1 cellular context compared by ENCODE assay signal in the genomic region with DNA sequence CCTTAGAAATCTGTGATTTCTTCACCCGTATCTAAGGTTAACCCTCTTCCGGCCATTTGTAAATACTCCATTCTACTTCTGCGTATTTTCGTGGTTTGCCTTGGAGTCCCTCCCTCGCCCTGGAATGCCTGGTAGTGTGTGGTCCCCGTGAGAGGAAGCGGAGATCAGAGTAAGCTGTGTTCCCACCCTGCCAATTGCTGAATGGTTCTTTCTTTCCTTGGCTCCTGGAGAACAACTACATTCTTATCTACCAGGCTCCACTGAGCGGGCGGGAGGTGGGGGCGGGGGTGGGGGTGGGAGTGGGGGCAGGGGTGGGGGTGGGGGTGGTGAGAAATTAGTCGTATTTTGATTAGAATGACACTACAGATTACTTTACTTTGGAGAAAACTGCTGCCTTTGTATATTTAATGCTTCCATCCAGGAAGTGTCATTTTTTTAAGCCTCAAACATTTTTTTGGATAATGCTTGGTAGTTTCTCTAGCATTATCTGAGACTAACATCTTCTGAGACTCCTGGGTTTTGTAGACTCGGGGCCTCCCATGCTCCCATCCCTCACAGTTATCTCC.
TF ChIP-seq lines count a peak whose summit lies in the region.

No MANE protein-coding gene starts in this region.

TF ChIP-seq in HepG2, 621 proteins besides CTCF, POLR2A, EP300 and RAD21:
- peak; percentile 56 for TF ChIP-seq TEAD3 (CRISPR knock-in tag; optimal IDR thresholded peaks at IDR 0.05; ENCODE audit: borderline replicate concordance)
- TF ChIP-seq TCF7 (IDR thresholded peaks at IDR 0.05; ENCODE audit: low read depth), result peak; percentile 28; the same call in 1 of the 2 replicates
- TF ChIP-seq, protein P1, sequence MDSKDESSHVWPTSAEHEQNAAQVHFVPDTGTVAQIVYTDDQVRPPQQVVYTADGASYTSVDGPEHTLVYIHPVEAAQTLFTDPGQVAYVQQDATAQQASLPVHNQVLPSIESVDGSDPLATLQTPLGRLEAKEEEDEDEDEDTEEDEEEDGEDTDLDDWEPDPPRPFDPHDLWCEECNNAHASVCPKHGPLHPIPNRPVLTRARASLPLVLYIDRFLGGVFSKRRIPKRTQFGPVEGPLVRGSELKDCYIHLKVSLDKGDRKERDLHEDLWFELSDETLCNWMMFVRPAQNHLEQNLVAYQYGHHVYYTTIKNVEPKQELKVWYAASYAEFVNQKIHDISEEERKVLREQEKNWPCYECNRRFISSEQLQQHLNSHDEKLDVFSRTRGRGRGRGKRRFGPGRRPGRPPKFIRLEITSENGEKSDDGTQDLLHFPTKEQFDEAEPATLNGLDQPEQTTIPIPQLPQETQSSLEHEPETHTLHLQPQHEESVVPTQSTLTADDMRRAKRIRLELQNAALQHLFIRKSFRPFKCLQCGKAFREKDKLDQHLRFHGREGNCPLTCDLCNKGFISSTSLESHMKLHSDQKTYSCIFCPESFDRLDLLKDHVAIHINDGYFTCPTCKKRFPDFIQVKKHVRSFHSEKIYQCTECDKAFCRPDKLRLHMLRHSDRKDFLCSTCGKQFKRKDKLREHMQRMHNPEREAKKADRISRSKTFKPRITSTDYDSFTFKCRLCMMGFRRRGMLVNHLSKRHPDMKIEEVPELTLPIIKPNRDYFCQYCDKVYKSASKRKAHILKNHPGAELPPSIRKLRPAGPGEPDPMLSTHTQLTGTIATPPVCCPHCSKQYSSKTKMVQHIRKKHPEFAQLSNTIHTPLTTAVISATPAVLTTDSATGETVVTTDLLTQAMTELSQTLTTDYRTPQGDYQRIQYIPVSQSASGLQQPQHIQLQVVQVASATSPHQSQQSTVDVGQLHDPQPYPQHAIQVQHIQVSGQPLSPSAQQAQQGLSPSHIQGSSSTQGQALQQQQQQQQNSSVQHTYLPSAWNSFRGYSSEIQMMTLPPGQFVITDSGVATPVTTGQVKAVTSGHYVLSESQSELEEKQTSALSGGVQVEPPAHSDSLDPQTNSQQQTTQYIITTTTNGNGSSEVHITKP (CRISPR knock-in tag; IDR thresholded peaks at IDR 0.05; ENCODE audit: low read depth), result peak; percentile 48; the same call in 1 of the 2 replicates
- TF ChIP-seq HNRNPK (IDR thresholded peaks at IDR 0.05; ENCODE audit: low read depth, low read length, poor library complexity, severe bottlenecking), result peak; percentile 94
- TF ChIP-seq HOXA3 (CRISPR knock-in tag; IDR thresholded peaks at IDR 0.05), result peak; percentile 7; the same call in 1 of the 2 replicates
- TF ChIP-seq, protein P2, sequence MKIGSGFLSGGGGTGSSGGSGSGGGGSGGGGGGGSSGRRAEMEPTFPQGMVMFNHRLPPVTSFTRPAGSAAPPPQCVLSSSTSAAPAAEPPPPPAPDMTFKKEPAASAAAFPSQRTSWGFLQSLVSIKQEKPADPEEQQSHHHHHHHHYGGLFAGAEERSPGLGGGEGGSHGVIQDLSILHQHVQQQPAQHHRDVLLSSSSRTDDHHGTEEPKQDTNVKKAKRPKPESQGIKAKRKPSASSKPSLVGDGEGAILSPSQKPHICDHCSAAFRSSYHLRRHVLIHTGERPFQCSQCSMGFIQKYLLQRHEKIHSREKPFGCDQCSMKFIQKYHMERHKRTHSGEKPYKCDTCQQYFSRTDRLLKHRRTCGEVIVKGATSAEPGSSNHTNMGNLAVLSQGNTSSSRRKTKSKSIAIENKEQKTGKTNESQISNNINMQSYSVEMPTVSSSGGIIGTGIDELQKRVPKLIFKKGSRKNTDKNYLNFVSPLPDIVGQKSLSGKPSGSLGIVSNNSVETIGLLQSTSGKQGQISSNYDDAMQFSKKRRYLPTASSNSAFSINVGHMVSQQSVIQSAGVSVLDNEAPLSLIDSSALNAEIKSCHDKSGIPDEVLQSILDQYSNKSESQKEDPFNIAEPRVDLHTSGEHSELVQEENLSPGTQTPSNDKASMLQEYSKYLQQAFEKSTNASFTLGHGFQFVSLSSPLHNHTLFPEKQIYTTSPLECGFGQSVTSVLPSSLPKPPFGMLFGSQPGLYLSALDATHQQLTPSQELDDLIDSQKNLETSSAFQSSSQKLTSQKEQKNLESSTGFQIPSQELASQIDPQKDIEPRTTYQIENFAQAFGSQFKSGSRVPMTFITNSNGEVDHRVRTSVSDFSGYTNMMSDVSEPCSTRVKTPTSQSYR (CRISPR knock-in tag; IDR thresholded peaks at IDR 0.05; ENCODE audit: borderline replicate concordance), result peak; percentile 29; the same call in 1 of the 2 replicates
- TF ChIP-seq CHD2 (IDR thresholded peaks at IDR 0.05; ENCODE audit: low read depth, low read length), result no peak
- TF ChIP-seq JUND (CRISPR knock-in tag; IDR thresholded peaks at IDR 0.05), result no peak
- peak; percentile 31; the same call in 1 of the 2 replicates for TF ChIP-seq ETV5 (CRISPR knock-in tag; IDR thresholded peaks at IDR 0.05; ENCODE audit: borderline replicate concordance)
- 0 out of 2 replicates have a peak, but pooled peaks have one; percentile 9 for TF ChIP-seq FOXA3 (CRISPR knock-in tag; IDR thresholded peaks at IDR 0.05)
- TF ChIP-seq ZNF878 (CRISPR knock-in tag; IDR thresholded peaks at IDR 0.05), result no peak
- 0 out of 2 replicates have a peak, but pooled peaks have one; percentile 4 for TF ChIP-seq ZBTB38 (CRISPR knock-in tag; IDR thresholded peaks at IDR 0.05)
- no peak for TF ChIP-seq NFKBIZ (CRISPR knock-in tag; IDR thresholded peaks at IDR 0.05)
